ENCODE assay signal across 8 cellular contexts in genomic region chr3:32106132-32106928, GRCh38. TPM values are rescaled to one million over a fixed set of nuclear protein-coding genes. Genes with fewer than 3 reads are reported as not detected.
DNase-seq lines count a peak whose midpoint lies in the region; ATAC-seq and TF ChIP-seq lines count a peak whose summit lies in the region.

Gene GPD1L, plus strand, starts transcription at chr3:32106620. Its CDS starts 92 bp downstream, at chr3:32106712.

- TF ChIP-seq POLR2A in breast epithelium (IDR thresholded peaks at IDR 0.05): no peak

- ATAC-seq in GM18870 (IDR thresholded peaks at IDR 0.05; ENCODE audit: unreplicated experiment) (peak; percentile 98), HG03135 (IDR thresholded peaks at IDR 0.05; ENCODE audit: unreplicated experiment) (peak; percentile 100)

- H3K27ac ChIP-seq in A673 (ENCODE audit: low read depth, low read length, poor library complexity, severe bottlenecking): peak within 1 kb of the TSS; percentile 54
- peak within 1 kb of the TSS; percentile 49 for H3K27ac ChIP-seq in WERI-Rb-1
- peak within 1 kb of the TSS; percentile 69 to 83 for H3K27ac ChIP-seq in breast epithelium
- no peak within 1 kb of the TSS for H3K27ac ChIP-seq in iPS-20b (ENCODE audit: low read length)
- H3K27ac ChIP-seq in skin epidermis: peak within 1 kb of the TSS; percentile 11 to 89 (median 64)

- CTCF ChIA-PET in A673 (lab: Charles Lee): no interaction called here

- no TSS peak for BruUV-seq in A673 (replicated peaks; lab: Mats Ljungman, UMichigan)

- H3K4me3 ChIP-seq in A673 (ENCODE audit: low read depth, low read length, poor library complexity, severe bottlenecking): peak within 1 kb of the TSS; percentile 79
- H3K4me3 ChIP-seq in WERI-Rb-1 (ENCODE audit: low read depth, low read length): peak within 1 kb of the TSS; percentile 68
- H3K4me3 ChIP-seq in breast epithelium: peak within 1 kb of the TSS; percentile 88 to 94 (median 88)
- peak within 1 kb of the TSS; percentile 75 for H3K4me3 ChIP-seq in iPS-20b (ENCODE audit: low read length)
- H3K4me3 ChIP-seq in skin epidermis: peak within 1 kb of the TSS; percentile 63 to 97 (median 83)

- no peak within 1 kb of the TSS for H3K9ac ChIP-seq in iPS-20b (ENCODE audit: low read depth, low read length)

- POLR2A ChIA-PET in A673 (lab: Charles Lee; ENCODE audit: low non-redundant PET): interaction anchor here (0.6 kb wide), 1 partner anchor 71 kb away, joined by 4 read pairs; no protein-coding TSS in a partner anchor

- peaks cover 19% of the 10 kb centered on the region for H3K4me1 ChIP-seq in A673 (ENCODE audit: insufficient read depth, low read length, poor library complexity, severe bottlenecking)
- H3K4me1 ChIP-seq in breast epithelium: peaks cover 0 to 14% of the 10 kb centered on the region in 2 donors
- H3K4me1 ChIP-seq in iPS-20b (ENCODE audit: insufficient read depth, low read length): no peaks in the 10 kb centered on the region

- H3K27me3 ChIP-seq in A673 (replicated peaks; ENCODE audit: insufficient read depth, low read depth, low read length, poor library complexity) (no peaks in the 10 kb centered on the region), WERI-Rb-1 (ENCODE audit: insufficient read depth, low read depth, severe bottlenecking) (no peaks in the 10 kb centered on the region), breast epithelium (no peaks in the 10 kb centered on the region), iPS-20b (ENCODE audit: insufficient read depth, low read length) (peaks cover 26% of the 10 kb centered on the region)

- H3K9me3 ChIP-seq in A673 (ENCODE audit: low read depth, low read length, poor library complexity, severe bottlenecking) (peaks cover 8% of the 10 kb centered on the region), WERI-Rb-1 (ENCODE audit: severe bottlenecking) (peaks cover 7% of the 10 kb centered on the region), breast epithelium (peaks cover 11 to 17% of the 10 kb centered on the region in 2 donors), iPS-20b (ENCODE audit: insufficient read depth, low read depth, low read length) (peaks cover 18% of the 10 kb centered on the region)

- intact Hi-C loops in A673 (cut with micrococcal nuclease; ENCODE audit: unreplicated experiment) (no loop called here), breast epithelium (cut with DNase I; ENCODE audit: low total_unique reads) (no loop called here)

- TF ChIP-seq CTCF in A673 (conservative IDR thresholded peaks at IDR 0.05; ENCODE audit: low read depth, low read length) (no peak), WERI-Rb-1 (IDR thresholded peaks at IDR 0.05; ENCODE audit: low read depth, low read length) (no peak), breast epithelium (IDR thresholded peaks at IDR 0.05) (no peak)

- DNase-seq in A673 (ENCODE audit: low spot score) (peak; percentile 95), NCI-H2196 (lab: John Stamatoyannopoulos, UW; ENCODE audit: unreplicated experiment) (peak; percentile 82), WERI-Rb-1 (peak; percentile 95), breast epithelium (ENCODE audit: low spot score in 2 of 2) (peak; percentile 89 to 92)

- no peaks in the 10 kb centered on the region for H3K36me3 ChIP-seq in A673 (ENCODE audit: insufficient read depth, low read length, poor library complexity, severe bottlenecking)
- H3K36me3 ChIP-seq in WERI-Rb-1: no peaks in the 10 kb centered on the region
- no peaks in the 10 kb centered on the region for H3K36me3 ChIP-seq in breast epithelium
- no peaks in the 10 kb centered on the region for H3K36me3 ChIP-seq in iPS-20b (ENCODE audit: insufficient read depth, low read depth, low read length)

RNA-seq across cellular contexts. Expression of gene GPD1L, which starts in this region (rescaled TPM):
- 9.9 and 12.6 TPM in 2 replicates for total RNA-seq in A673 (2021)
- 10 to 100 TPM; 56.3 to 66.6 (median 58.3) TPM for total RNA-seq in breast epithelium
